Comparison of ENCODE assay signal across 33 cellular contexts in the genomic region with DNA sequence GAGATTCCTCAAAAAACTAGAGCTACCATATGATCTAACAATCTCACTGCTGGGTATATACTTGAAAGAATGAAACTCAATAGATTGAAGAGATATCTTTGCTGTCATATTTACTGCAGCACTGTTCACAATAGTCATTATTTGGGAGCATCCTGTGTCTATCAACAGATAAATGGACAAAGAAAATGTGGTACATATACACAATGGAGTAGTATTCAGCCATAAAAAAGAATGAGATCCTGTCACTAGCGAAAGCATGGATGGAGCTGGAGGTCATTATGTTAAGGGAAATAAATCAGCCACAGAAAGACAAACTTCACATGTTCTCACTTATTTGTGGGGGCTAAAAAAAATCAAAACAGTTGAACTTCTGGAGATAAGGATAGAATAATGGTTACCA.
DNase-seq lines count a peak whose midpoint lies in the region; ATAC-seq and TF ChIP-seq lines count a peak whose summit lies in the region.
"Had no signal": no experiment of that assay in that cellular context is flagged by ENCODE, and none has a peak within 500 bp of the region (broad histone marks: within the 10 kb centered on the region; RNA-seq: fewer than 3 reads in every experiment).

No MANE protein-coding gene starts in this region.

- DNase-seq in SK-N-SH (no peak), neural crest cell (ENCODE audit: low read depth, low spot score) (no peak), GM19238 (ENCODE audit: insufficient read length, low spot score) (no peak)
- DNase-seq: 8988T; ACHN; AML-193; BE2C; C1 segment of cervical spinal cord; Caco-2; Calu3; CD4-positive, alpha-beta memory T cell; CD4-positive, alpha-beta T cell; CD4-positive, CD25-positive, alpha-beta regulatory T cell; CD8-positive, alpha-beta memory T cell; CD8-positive, alpha-beta T cell; COR-L47; DMS 273 treated with DMSO at 0.1 percent for 48 hours; DMS153; DMS53; DMS79; DMS79 treated with DMSO at 0.1 percent for 48 hours; DND-41; EL had no signal

- TF ChIP-seq RAD21 in SK-N-SH (IDR thresholded peaks at IDR 0.05; ENCODE audit: low read length): no peak

- no peaks in the 10 kb centered on the region for H4K20me1 ChIP-seq in SK-N-SH (ENCODE audit: insufficient read depth)
- H4K20me1 ChIP-seq: BLaER1; BLaER1 treated with 17β-estradiol and CSF1 and Interleukin-3, amounts not matched to agents 10 nM and 100 nM had no signal

- CTCF ChIA-PET in SK-N-SH (lab: Yijun Ruan, JAX): no interaction called here
- CTCF ChIA-PET in HEK293 (lab: Yijun Ruan, JAX): no interaction called here

- H3K36me3 Mint-ChIP-seq in neural crest cell (ENCODE audit: low read depth): peaks cover 7% of the 10 kb centered on the region
- H3K36me3 Mint-ChIP-seq: CD14-positive monocyte; CD4-positive, alpha-beta memory T cell; CD4-positive, CD25-positive, alpha-beta regulatory T cell; CD8-positive, alpha-beta memory T cell; CD8-positive, alpha-beta T cell had no signal

- TF ChIP-seq EP300 in SK-N-SH (IDR thresholded peaks at IDR 0.05; ENCODE audit: borderline replicate concordance in 1 of 2, low read depth in 1 of 2, low read length in 1 of 2): no peak

- H3K9me3 Mint-ChIP-seq in neural crest cell: peaks cover 13% of the 10 kb centered on the region
- H3K9me3 Mint-ChIP-seq: CD4-positive, alpha-beta T cell had no signal

- no peak for TF ChIP-seq CTCF in SK-N-SH (IDR thresholded peaks at IDR 0.05)
- no peak for TF ChIP-seq CTCF in HEK293 (tag by site-specific recombination; IDR thresholded peaks at IDR 0.05)
- no peak for TF ChIP-seq CTCF in neural crest cell (conservative IDR thresholded peaks at IDR 0.05)

- POLR2A ChIA-PET in SK-N-SH (lab: Yijun Ruan, JAX): no interaction called here
- POLR2A ChIA-PET in HEK293 (lab: Yijun Ruan, JAX): no interaction called here

- H3K4me3 ChIP-seq in SK-N-SH (ENCODE audit: low read depth in 2 of 2, low read length in 1 of 2): no peak overlapping the region
- no peak overlapping the region for H3K4me3 ChIP-seq in HEK293 (ENCODE audit: low read depth, low read length)
- H3K4me3 ChIP-seq: A549; BLaER1; BLaER1 treated with 17β-estradiol and CSF1 and Interleukin-3, amounts not matched to agents 10 nM and 100 nM had no signal

- H2AFZ ChIP-seq in SK-N-SH (ENCODE audit: low read depth): no peak overlapping the region

- H3K4me1 ChIP-seq in SK-N-SH (ENCODE audit: control insufficient read depth in 1 of 2, insufficient read depth in 2 of 2, low read depth in 1 of 2, low read length in 1 of 2): no peaks in the 10 kb centered on the region; a peak in 1 of 4 replicates
- H3K4me1 ChIP-seq in HEK293 (ENCODE audit: control insufficient read depth, insufficient read depth, low read length): no peaks in the 10 kb centered on the region
- H3K4me1 ChIP-seq: A549, BE2C, BLaER1, Caco-2 had no signal

- H3K9me3 ChIP-seq in SK-N-SH (no peaks in the 10 kb centered on the region), HEK293 (ENCODE audit: control insufficient read depth, insufficient read depth, low read depth, low read length) (no peaks in the 10 kb centered on the region; the same call in 1 of the 2 replicates)
- H3K9me3 ChIP-seq: A549, BE2C, Caco-2 had no signal

- H3K36me3 ChIP-seq in SK-N-SH (replicated peaks in 1 of 2; ENCODE audit: control insufficient read depth in 1 of 2, insufficient read depth in 2 of 2, low read length in 1 of 2): no peaks in the 10 kb centered on the region
- no peaks in the 10 kb centered on the region for H3K36me3 ChIP-seq in HEK293 (ENCODE audit: control insufficient read depth in 2 of 2, insufficient read depth in 1 of 2, low read length in 2 of 2)
- H3K36me3 ChIP-seq: BE2C; BLaER1; BLaER1 treated with 17β-estradiol and CSF1 and Interleukin-3, amounts not matched to agents 10 nM and 100 nM had no signal

- H3K27ac ChIP-seq in SK-N-SH (ENCODE audit: low read depth in 2 of 2, low read length in 1 of 2) (no peak overlapping the region), HEK293 (ENCODE audit: extremely low read depth, low read depth, low read length) (no peak overlapping the region)
- H3K27ac ChIP-seq: 22Rv1; A549; BLaER1; BLaER1 treated with 17β-estradiol and CSF1 and Interleukin-3, amounts not matched to agents 10 nM and 100 nM; C4-2B had no signal

- no peak overlapping the region for H3K4me2 ChIP-seq in SK-N-SH
- H3K4me2 ChIP-seq: A549; BLaER1; BLaER1 treated with 17β-estradiol and CSF1 and Interleukin-3, amounts not matched to agents 10 nM and 100 nM had no signal

- no peak overlapping the region for H3K4me3 Mint-ChIP-seq in neural crest cell
- H3K4me3 Mint-ChIP-seq: B cell; CD14-positive monocyte; CD4-positive, alpha-beta memory T cell; CD4-positive, alpha-beta T cell; CD4-positive, CD25-positive, alpha-beta regulatory T cell; CD8-positive, alpha-beta T cell had no signal

- no peaks in the 10 kb centered on the region for H3K79me2 ChIP-seq in SK-N-SH (ENCODE audit: insufficient read depth)

- no peak for ATAC-seq in SK-N-SH treated with all-trans-retinoic acid at 6 μM for 48 hours
- no peak for ATAC-seq in HG02623 (IDR thresholded peaks at IDR 0.05; ENCODE audit: unreplicated experiment)
- ATAC-seq: A549; CD8-positive, alpha-beta T cell had no signal

- H3K27me3 Mint-ChIP-seq in neural crest cell (ENCODE audit: low read depth): no peaks in the 10 kb centered on the region
- H3K27me3 Mint-ChIP-seq: B cell; CD4-positive, alpha-beta memory T cell; CD4-positive, alpha-beta T cell; CD4-positive, CD25-positive, alpha-beta regulatory T cell; CD8-positive, alpha-beta memory T cell had no signal

- 89% methylated on average over 1 of the region's 1 CpG for WGBS in SK-N-SH (ENCODE audit: low lambda C conversion rate)

- H3K9me2 ChIP-seq in SK-N-SH: peaks cover 6% of the 10 kb centered on the region

- H3K27ac Mint-ChIP-seq in neural crest cell (ENCODE audit: unreplicated experiment): peak overlapping the region; percentile 46
- H3K27ac Mint-ChIP-seq: B cell; CD14-positive monocyte; CD4-positive, alpha-beta memory T cell; CD4-positive, alpha-beta T cell; CD4-positive, CD25-positive, alpha-beta regulatory T cell; CD8-positive, alpha-beta memory T cell; CD8-positive, alpha-beta T cell had no signal

- H3K27me3 ChIP-seq in SK-N-SH (ENCODE audit: insufficient read depth): no peaks in the 10 kb centered on the region
- H3K27me3 ChIP-seq: BE2C; BLaER1; BLaER1 treated with 17β-estradiol and CSF1 and Interleukin-3, amounts not matched to agents 10 nM and 100 nM had no signal

- no peak overlapping the region for H3K9ac ChIP-seq in SK-N-SH
- H3K9ac ChIP-seq: BLaER1; BLaER1 treated with 17β-estradiol and CSF1 and Interleukin-3, amounts not matched to agents 10 nM and 100 nM had no signal

- H3K4me1 Mint-ChIP-seq in neural crest cell: no peaks in the 10 kb centered on the region
- H3K4me1 Mint-ChIP-seq: B cell; CD14-positive monocyte; CD4-positive, alpha-beta memory T cell; CD4-positive, CD25-positive, alpha-beta regulatory T cell; CD8-positive, alpha-beta memory T cell had no signal

- H3F3A ChIP-seq in SK-N-SH (replicated peaks; ENCODE audit: insufficient read depth): no peaks in the 10 kb centered on the region

TF ChIP-seq in SK-N-SH treated with all-trans-retinoic acid at 6 μM for 48 hours, 23 proteins besides CTCF, POLR2A, EP300 and RAD21:
- no peak for TF ChIP-seq ZNF70 (CRISPR knock-in tag; IDR thresholded peaks at IDR 0.05)
- peak; percentile 68 for TF ChIP-seq ZNF8 (CRISPR knock-in tag; IDR thresholded peaks at IDR 0.05)

TF ChIP-seq in SK-N-SH, 30 proteins besides CTCF, POLR2A, EP300 and RAD21:
- no peak for TF ChIP-seq TEAD4 (IDR thresholded peaks at IDR 0.05; ENCODE audit: borderline replicate concordance, insufficient read depth)
- no peak for TF ChIP-seq TAF1 (IDR thresholded peaks at IDR 0.05; ENCODE audit: borderline replicate concordance, low read depth, low read length)
- TF ChIP-seq JUND (IDR thresholded peaks at IDR 0.05): no peak
- no peak for TF ChIP-seq FOXJ3 (CRISPR knock-in tag; IDR thresholded peaks at IDR 0.05)
- TF ChIP-seq, protein P1, sequence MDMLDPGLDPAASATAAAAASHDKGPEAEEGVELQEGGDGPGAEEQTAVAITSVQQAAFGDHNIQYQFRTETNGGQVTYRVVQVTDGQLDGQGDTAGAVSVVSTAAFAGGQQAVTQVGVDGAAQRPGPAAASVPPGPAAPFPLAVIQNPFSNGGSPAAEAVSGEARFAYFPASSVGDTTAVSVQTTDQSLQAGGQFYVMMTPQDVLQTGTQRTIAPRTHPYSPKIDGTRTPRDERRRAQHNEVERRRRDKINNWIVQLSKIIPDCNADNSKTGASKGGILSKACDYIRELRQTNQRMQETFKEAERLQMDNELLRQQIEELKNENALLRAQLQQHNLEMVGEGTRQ (IDR thresholded peaks at IDR 0.05; ENCODE audit: borderline replicate concordance, low read depth, low read length): no peak
- TF ChIP-seq RFX5 (IDR thresholded peaks at IDR 0.05; ENCODE audit: low read length): no peak
TF ChIP-seq in SK-N-SH: peak in this region for 0.

TF ChIP-seq in HEK293, 187 proteins besides CTCF, POLR2A, EP300 and RAD21 (continues in another document):
- TF ChIP-seq ZNF248 (tag by site-specific recombination; IDR thresholded peaks at IDR 0.05) (no peak), ZXDB (tag by site-specific recombination; IDR thresholded peaks at IDR 0.05) (no peak)
- TF ChIP-seq, protein P2, sequence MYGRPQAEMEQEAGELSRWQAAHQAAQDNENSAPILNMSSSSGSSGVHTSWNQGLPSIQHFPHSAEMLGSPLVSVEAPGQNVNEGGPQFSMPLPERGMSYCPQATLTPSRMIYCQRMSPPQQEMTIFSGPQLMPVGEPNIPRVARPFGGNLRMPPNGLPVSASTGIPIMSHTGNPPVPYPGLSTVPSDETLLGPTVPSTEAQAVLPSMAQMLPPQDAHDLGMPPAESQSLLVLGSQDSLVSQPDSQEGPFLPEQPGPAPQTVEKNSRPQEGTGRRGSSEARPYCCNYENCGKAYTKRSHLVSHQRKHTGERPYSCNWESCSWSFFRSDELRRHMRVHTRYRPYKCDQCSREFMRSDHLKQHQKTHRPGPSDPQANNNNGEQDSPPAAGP (tag by site-specific recombination; IDR thresholded peaks at IDR 0.05): no peak
